ENCODE assay signal across 24 cellular contexts in genomic region chr11:111990381-111990780, GRCh38. TPM values are rescaled to one million over a fixed set of nuclear protein-coding genes. Genes with fewer than 3 reads are reported as not detected.
A peak's percentile ranks its signal among the peaks of the same experiment; 100 is the strongest.
DNase-seq lines count a peak whose midpoint lies in the region; ATAC-seq, FAIRE-seq and TF ChIP-seq lines count a peak whose summit lies in the region.
"Had no signal": no experiment of that assay in that cellular context is flagged by ENCODE, and none has a peak within 500 bp of the region (broad histone marks: within the 10 kb centered on the region; RNA-seq: fewer than 3 reads in every experiment).

No MANE protein-coding gene starts in this region.

- TF ChIP-seq CTCF in left ventricle myocardium inferior (IDR thresholded peaks at IDR 0.05; ENCODE audit: borderline replicate concordance) (no peak), esophagus muscularis mucosa (IDR thresholded peaks at IDR 0.05) (no peak), sigmoid colon (IDR thresholded peaks at IDR 0.05) (no peak), chondrocyte (IDR thresholded peaks at IDR 0.05) (no peak)

- peaks cover 26% of the 10 kb centered on the region for H3K36me3 Mint-ChIP-seq in chondrocyte (ENCODE audit: low read depth)
- H3K36me3 Mint-ChIP-seq: CD8-positive, alpha-beta T cell had no signal

- ATAC-seq in Right ventricle myocardium superior (ENCODE audit: poor library complexity), result no peak
- ATAC-seq: CD8-positive, alpha-beta T cell; GM12878; GM23338; HCT116 had no signal

- H3K27me3 ChIP-seq in left ventricle myocardium inferior (ENCODE audit: low read depth) (no peaks in the 10 kb centered on the region), esophagus muscularis mucosa (no peaks in the 10 kb centered on the region), sigmoid colon (no peaks in the 10 kb centered on the region)
- H3K27me3 ChIP-seq: BLaER1 had no signal

- no peak overlapping the region for H3K4me3 ChIP-seq in left ventricle myocardium inferior
- no peak overlapping the region for H3K4me3 ChIP-seq in esophagus muscularis mucosa
- H3K4me3 ChIP-seq in sigmoid colon, result no peak overlapping the region
- H3K4me3 ChIP-seq: BLaER1, GM12878, GM23338 had no signal

- peaks cover 10% of the 10 kb centered on the region for H3K4me1 Mint-ChIP-seq in chondrocyte (ENCODE audit: low read depth)
- H3K4me1 Mint-ChIP-seq: B cell; CD4-positive, CD25-positive, alpha-beta regulatory T cell; GM23338; H9 had no signal

- H3K4me1 ChIP-seq in left ventricle myocardium inferior (peaks cover 18% of the 10 kb centered on the region), esophagus muscularis mucosa (peaks cover 7 to 24% (median 19%) of the 10 kb centered on the region in 4 donors), sigmoid colon (peaks cover 0 to 33% (median 17%) of the 10 kb centered on the region in 4 donors)
- H3K4me1 ChIP-seq: BLaER1 had no signal

- TF ChIP-seq EP300 in esophagus muscularis mucosa (IDR thresholded peaks at IDR 0.05), result no peak
- no peak for TF ChIP-seq EP300 in sigmoid colon (IDR thresholded peaks at IDR 0.05)

- FAIRE-seq in frontal cortex (lab: Jason Lieb, UNC), result no peak
- FAIRE-seq: A204.1, G401.6, GM12878, GM19239 had no signal

- TF ChIP-seq POLR2A in esophagus muscularis mucosa (IDR thresholded peaks at IDR 0.05; ENCODE audit: low read depth), result no peak
- TF ChIP-seq POLR2A in sigmoid colon (IDR thresholded peaks at IDR 0.05), result no peak

- H3K4me3 Mint-ChIP-seq in chondrocyte (ENCODE audit: unreplicated experiment), result no peak overlapping the region
- H3K4me3 Mint-ChIP-seq: B cell; CD4-positive, CD25-positive, alpha-beta regulatory T cell; CD8-positive, alpha-beta T cell; GM23338; H9; HFFc6 had no signal

- peak overlapping the region; percentile 87 for H3K27ac ChIP-seq in left ventricle myocardium inferior (replicated peaks)
- H3K27ac ChIP-seq in esophagus muscularis mucosa (replicated peaks in 1 of 4), result peak overlapping the region in 3 of 4 donors; percentile 85 to 99 (median 85)
- H3K27ac ChIP-seq in sigmoid colon, result peak overlapping the region; percentile 78 to 99 (median 88)
- H3K27ac ChIP-seq: 22Rv1, BLaER1, C4-2B had no signal

- H3K9me3 ChIP-seq in left ventricle myocardium inferior (replicated peaks), result no peaks in the 10 kb centered on the region
- H3K9me3 ChIP-seq in esophagus muscularis mucosa, result no peaks in the 10 kb centered on the region
- no peaks in the 10 kb centered on the region for H3K9me3 ChIP-seq in sigmoid colon
- H3K9me3 ChIP-seq: Caco-2 had no signal

- no peak overlapping the region for H3K27ac Mint-ChIP-seq in chondrocyte (ENCODE audit: unreplicated experiment)
- H3K27ac Mint-ChIP-seq: B cell; CD8-positive, alpha-beta T cell; GM23338; H9; HFFc6 had no signal

- H3K27me3 Mint-ChIP-seq in chondrocyte (ENCODE audit: low read depth), result no peaks in the 10 kb centered on the region
- H3K27me3 Mint-ChIP-seq: CD4-positive, CD25-positive, alpha-beta regulatory T cell had no signal

- intact Hi-C loops in left ventricle myocardium inferior (cut with micrococcal nuclease) (no loop called here), Right ventricle myocardium superior (cut with DNase I) (no loop called here), esophagus muscularis mucosa (cut with DNase I) (no loop called here), sigmoid colon (cut with DNase I) (no loop called here)

- H3K9me3 Mint-ChIP-seq in chondrocyte (ENCODE audit: low read depth), result no peaks in the 10 kb centered on the region
- H3K9me3 Mint-ChIP-seq: CD4-positive, CD25-positive, alpha-beta regulatory T cell; CD8-positive, alpha-beta T cell; GM23338; H9; HFFc6 had no signal

- H3K36me3 ChIP-seq in left ventricle myocardium inferior, result peaks cover 33% of the 10 kb centered on the region
- peaks cover 49 to 85% (median 70%) of the 10 kb centered on the region in 4 donors for H3K36me3 ChIP-seq in esophagus muscularis mucosa
- peaks cover 41 to 82% (median 48%) of the 10 kb centered on the region in 4 donors for H3K36me3 ChIP-seq in sigmoid colon

- WGBS in esophagus muscularis mucosa, result 96% methylated on average over 6 of the region's 6 CpGs
- WGBS in sigmoid colon, 2 donors, result 88 to 97% methylated on average over 6 of the region's 6 CpGs

- no peak for DNase-seq in left ventricle myocardium inferior
- no peak for DNase-seq in Right ventricle myocardium superior
- no peak for DNase-seq in esophagus muscularis mucosa (ENCODE audit: extremely low spot score)
- DNase-seq in sigmoid colon, result no peak
- no peak for DNase-seq in frontal cortex (ENCODE audit: low spot score in 2 of 2)
- DNase-seq in chondrocyte (ENCODE audit: low spot score), result no peak
- no peak for DNase-seq in GM03348 (ENCODE audit: low spot score)
- DNase-seq: Caco-2; CD4-positive, CD25-positive, alpha-beta regulatory T cell; CD8-positive, alpha-beta T cell; DMS153; DND-41; H9; HFFc6 had no signal

RNA-seq across cellular contexts. Expression of gene DLAT, which starts 34.8 kb away (rescaled TPM):
- total RNA-seq in left ventricle myocardium inferior, result 176 TPM
- total RNA-seq in Right ventricle myocardium superior, result 154 TPM
- 10 to 100 TPM; 27.2 to 32.4 (median 29.4) TPM for total RNA-seq in esophagus muscularis mucosa
- 10 to 100 TPM; 23.2 to 34.6 (median 26.0) TPM for total RNA-seq in sigmoid colon
- 10 to 100 TPM; 23.4 to 49.0 (median 28.2) TPM for polyA plus RNA-seq in sigmoid colon
- total RNA-seq in frontal cortex, result 53.0 TPM
- 24.9 to 31.6 TPM (median 27.7 TPM) in 3 replicates for total RNA-seq in chondrocyte

RNA-seq across cellular contexts. Expression of gene DIXDC1, which starts 53.2 kb away (rescaled TPM):
- total RNA-seq in left ventricle myocardium inferior, result 20.2 TPM
- 19.3 TPM for total RNA-seq in Right ventricle myocardium superior
- 100 to 1,000 TPM; 101 to 168 (median 122) TPM for total RNA-seq in esophagus muscularis mucosa
- total RNA-seq in sigmoid colon, result 100 to 1,000 TPM in 2 of 4 donors, 10 to 100 TPM in 2; 92.7 to 105 (median 99.2) TPM
- polyA plus RNA-seq in sigmoid colon, result 10 to 100 TPM in 1 of 3 donors, 1 to 10 TPM in 2; 2.3 to 12.0 (median 9.2) TPM
- total RNA-seq in frontal cortex, result 70.5 TPM
- 28.0 to 41.9 TPM (median 29.6 TPM) in 3 replicates for total RNA-seq in chondrocyte
